17 cellular contexts compared by ENCODE assay signal in genomic region chr13:70814684-70815083, GRCh38.
DNase-seq lines count a peak whose midpoint lies in the region; ATAC-seq and TF ChIP-seq lines count a peak whose summit lies in the region.
"Had no signal": no experiment of that assay in that cellular context is flagged by ENCODE, and none has a peak within 500 bp of the region (broad histone marks: within the 10 kb centered on the region; RNA-seq: fewer than 3 reads in every experiment).

No MANE protein-coding gene starts in this region.

- no peaks in the 10 kb centered on the region for H3K9me3 Mint-ChIP-seq in osteocyte (ENCODE audit: unreplicated experiment)

- no peak for ATAC-seq in GM21786 (IDR thresholded peaks at IDR 0.05; ENCODE audit: unreplicated experiment)
- no peak for ATAC-seq in HG03175 (IDR thresholded peaks at IDR 0.05; ENCODE audit: unreplicated experiment)
- ATAC-seq: CD8-positive, alpha-beta T cell; K562 had no signal

- no peak overlapping the region for H3K4me3 Mint-ChIP-seq in osteocyte (ENCODE audit: unreplicated experiment)
- H3K4me3 Mint-ChIP-seq: CD8-positive, alpha-beta T cell; T-helper 2 cell treated with Interferon-gamma antibody and Interleukin-4, amounts not matched to agents 5 μg/mL and 100 μg/mL, for 36 hours had no signal

- H3K27ac Mint-ChIP-seq in osteocyte (ENCODE audit: unreplicated experiment): no peak overlapping the region
- H3K27ac Mint-ChIP-seq: CD8-positive, alpha-beta T cell; T-helper 2 cell treated with Interferon-gamma antibody and Interleukin-4, amounts not matched to agents 5 μg/mL and 100 μg/mL, for 36 hours had no signal

- no peak for TF ChIP-seq CTCF in osteocyte (IDR thresholded peaks at IDR 0.05)

- H3K4me1 Mint-ChIP-seq in osteocyte (ENCODE audit: unreplicated experiment): peaks cover 38% of the 10 kb centered on the region

- H3K36me3 Mint-ChIP-seq in osteocyte (ENCODE audit: unreplicated experiment): no peaks in the 10 kb centered on the region
- H3K36me3 Mint-ChIP-seq: CD8-positive, alpha-beta T cell had no signal

- H3K27me3 Mint-ChIP-seq in osteocyte (ENCODE audit: unreplicated experiment): no peaks in the 10 kb centered on the region

- DNase-seq in GF-D8 (lab: John Stamatoyannopoulos, UW) (peak; percentile 26), Kasumi-1 (lab: John Stamatoyannopoulos, UW) (peak; percentile 49 to 74), NOMO-1 treated with dmso at 0.1 percent for 144 hours (lab: John Stamatoyannopoulos, UW; ENCODE audit: unreplicated experiment) (peak; percentile 4), UCSD-AML1 (lab: John Stamatoyannopoulos, UW; ENCODE audit: unreplicated experiment) (peak; percentile 4), NCI-H524 (lab: John Stamatoyannopoulos, UW) (no peak), osteocyte (ENCODE audit: extremely low spot score, unreplicated experiment) (no peak)
- DNase-seq: Calu3; CD8-positive, alpha-beta T cell; DMS79; NCI-H1092 treated with DMSO at 0.1 percent for 48 hours; NCI-H2081 treated with DMSO at 0.1 percent for 48 hours; NCI-H748 treated with DMSO at 0.1 percent for 48 hours; NK-92 treated with Interleukin-12 subunit alpha and Interleukin-12 subunit beta, amount 100 ng/mL, for 24 hours had no signal

Comparison
In these comparisons a context has a peak if more than half of its experiments do, and no peak if none do; other contexts are left out.
1. DNase-seq: peak in GF-D8 (single experiment), Kasumi-1 (2 of 2), NOMO-1 treated with dmso at 0.1 percent for 144 hours (single experiment) and UCSD-AML1 (single experiment); none in NCI-H524 (0 of 2) and osteocyte (single experiment).